27 cellular contexts compared by ENCODE assay signal in genomic region chr19:45244133-45244532, GRCh38. TPM values are rescaled to one million over a fixed set of nuclear protein-coding genes. Genes with fewer than 3 reads are reported as not detected.
DNase-seq lines count a peak whose midpoint lies in the region; ATAC-seq, FAIRE-seq and TF ChIP-seq lines count a peak whose summit lies in the region.
"Had no signal": no experiment of that assay in that cellular context is flagged by ENCODE, and none has a peak within 500 bp of the region (broad histone marks: within the 10 kb centered on the region; RNA-seq: fewer than 3 reads in every experiment).

No MANE protein-coding gene starts in this region.

- BruUV-seq in endothelial cell of umbilical vein (replicated peaks; lab: Mats Ljungman, UMichigan): no TSS peak

- DNase-seq in heart left ventricle (no peak), right atrium auricular region (ENCODE audit: low spot score) (no peak), endothelial cell of umbilical vein (ENCODE audit: low read depth, low spot score) (no peak), neural progenitor cell (ENCODE audit: low spot score) (no peak), erythroblast (lab: John Stamatoyannopoulos, UW) (no peak), GF-D8 (lab: John Stamatoyannopoulos, UW) (no peak), cerebellar nuclear complex (lab: John Stamatoyannopoulos, UW) (no peak)
- DNase-seq: CD4-positive, alpha-beta T cell; HFFc6; Kasumi-1; MG63; NCI-H1048; NCI-H1436 treated with DMSO at 0.1 percent for 48 hours; NCI-H2029; NCI-H345; NCI-H524 treated with DMSO at 0.1 percent for 48 hours; PC-3; RPMI8226; SHP77 treated with DMSO at 0.1 percent for 48 hours had no signal

- TF ChIP-seq CTCF in heart left ventricle (IDR thresholded peaks at IDR 0.05): no peak
- no peak for TF ChIP-seq CTCF in right atrium auricular region (IDR thresholded peaks at IDR 0.05)
- no peak for TF ChIP-seq CTCF in endothelial cell of umbilical vein (IDR thresholded peaks at IDR 0.05; ENCODE audit: extremely low read depth in 1 of 2, insufficient read depth in 1 of 2, low read depth in 1 of 2, low read length in 2 of 2)
- no peak for TF ChIP-seq CTCF in neural progenitor cell (IDR thresholded peaks at IDR 0.05)

- dilution Hi-C loops in endothelial cell of umbilical vein (cut with MboI; ENCODE audit: extremely low pct_ligation_motif_present, low sequenced_read_pairs): no loop called here

- POLR2A ChIA-PET in endothelial cell of umbilical vein (lab: Charles Lee): no interaction called here

- no peaks in the 10 kb centered on the region for H3K9me3 ChIP-seq in heart left ventricle
- no peaks in the 10 kb centered on the region for H3K9me3 ChIP-seq in right atrium auricular region
- no peaks in the 10 kb centered on the region for H3K9me3 ChIP-seq in endothelial cell of umbilical vein (replicated peaks; ENCODE audit: control insufficient read depth, insufficient read depth, low read length)
- no peaks in the 10 kb centered on the region for H3K9me3 ChIP-seq in neural progenitor cell (ENCODE audit: low read depth)
- H3K9me3 ChIP-seq: MG63 had no signal

- H3K36me3 Mint-ChIP-seq in neural progenitor cell: no peaks in the 10 kb centered on the region

- peaks cover 3% of the 10 kb centered on the region for H3F3A ChIP-seq in neural progenitor cell (ENCODE audit: low read depth)

- CTCF ChIA-PET in endothelial cell of umbilical vein (lab: Charles Lee): interaction anchor here (0.6 kb wide), 1 partner anchor 44 kb away, joined by 3 read pairs; no protein-coding TSS in a partner anchor

- no peaks in the 10 kb centered on the region for H3K79me2 ChIP-seq in endothelial cell of umbilical vein (ENCODE audit: control insufficient read depth, insufficient read depth, low read length)
- no peaks in the 10 kb centered on the region for H3K79me2 ChIP-seq in neural progenitor cell (ENCODE audit: low read depth)

- H2AFZ ChIP-seq in endothelial cell of umbilical vein (ENCODE audit: low read depth, low read length) (peak overlapping the region; percentile 26), neural progenitor cell (replicated peaks) (no peak overlapping the region)

- H3K9me3 Mint-ChIP-seq in neural progenitor cell: no peaks in the 10 kb centered on the region
- H3K9me3 Mint-ChIP-seq: CD4-positive, alpha-beta T cell; HFFc6 had no signal

- TF ChIP-seq POLR2A in heart left ventricle (IDR thresholded peaks at IDR 0.05) (no peak), endothelial cell of umbilical vein (IDR thresholded peaks at IDR 0.05; ENCODE audit: low read depth, low read length) (no peak), erythroblast (IDR thresholded peaks at IDR 0.05; ENCODE audit: low read length) (no peak)

- H3K4me1 ChIP-seq in heart left ventricle: peaks cover 0 to 28% (median 5%) of the 10 kb centered on the region in 12 donors
- H3K4me1 ChIP-seq in right atrium auricular region: peaks cover 0 to 16% of the 10 kb centered on the region in 2 donors
- peaks cover 29% of the 10 kb centered on the region for H3K4me1 ChIP-seq in endothelial cell of umbilical vein (ENCODE audit: control insufficient read depth, extremely low read depth, insufficient read depth, low read length)
- H3K4me1 ChIP-seq in neural progenitor cell: no peaks in the 10 kb centered on the region

- peak overlapping the region; percentile 1 for H3K4me3 Mint-ChIP-seq in neural progenitor cell
- H3K4me3 Mint-ChIP-seq: CD4-positive, alpha-beta T cell; HFFc6 had no signal

- FAIRE-seq in endothelial cell of umbilical vein (lab: Jason Lieb, UNC): no peak
- FAIRE-seq: GM12892, GM18507 had no signal

- peaks cover 17% of the 10 kb centered on the region for H3K4me1 Mint-ChIP-seq in neural progenitor cell

- H4K20me1 ChIP-seq in endothelial cell of umbilical vein (replicated peaks; ENCODE audit: control insufficient read depth, extremely low read depth, insufficient read depth, low read length): no peaks in the 10 kb centered on the region
- H4K20me1 ChIP-seq in neural progenitor cell (ENCODE audit: low read depth): no peaks in the 10 kb centered on the region

- H3K27me3 ChIP-seq in heart left ventricle (no peaks in the 10 kb centered on the region), right atrium auricular region (no peaks in the 10 kb centered on the region), endothelial cell of umbilical vein (ENCODE audit: control insufficient read depth in 2 of 2, insufficient read depth in 2 of 2, low read length in 2 of 2) (no peaks in the 10 kb centered on the region), neural progenitor cell (peaks cover 30% of the 10 kb centered on the region)
- H3K27me3 ChIP-seq: MG63 had no signal

- peaks cover 9% of the 10 kb centered on the region for H3K27me3 Mint-ChIP-seq in neural progenitor cell (ENCODE audit: insufficient read depth, low read depth)

- WGBS in heart left ventricle, 4 donors: 64 to 71% (median 67%) methylated on average over 7 of the region's 7 CpGs

- no peaks in the 10 kb centered on the region for H3K9me1 ChIP-seq in endothelial cell of umbilical vein (replicated peaks; ENCODE audit: control insufficient read depth, extremely low read depth, insufficient read depth, low read length)

- no peak overlapping the region for H3K27ac ChIP-seq in heart left ventricle
- H3K27ac ChIP-seq in right atrium auricular region: no peak overlapping the region
- H3K27ac ChIP-seq in endothelial cell of umbilical vein (ENCODE audit: insufficient read depth, low read depth, low read length): no peak overlapping the region
- no peak overlapping the region for H3K27ac ChIP-seq in neural progenitor cell
- H3K27ac ChIP-seq: 22Rv1 had no signal

- H3K36me3 ChIP-seq in heart left ventricle (no peaks in the 10 kb centered on the region), right atrium auricular region (no peaks in the 10 kb centered on the region), endothelial cell of umbilical vein (ENCODE audit: control insufficient read depth in 2 of 2, extremely low read depth in 1 of 2, insufficient read depth in 2 of 2, low read length in 2 of 2) (no peaks in the 10 kb centered on the region), neural progenitor cell (no peaks in the 10 kb centered on the region)
- H3K36me3 ChIP-seq: MG63 had no signal

- H3K4me3 ChIP-seq in heart left ventricle (peak overlapping the region in 7 of 12 donors; percentile 26 to 50 (median 42)), right atrium auricular region (no peak overlapping the region), endothelial cell of umbilical vein (replicated peaks in 1 of 3; ENCODE audit: insufficient read depth in 1 of 3, low read depth in 1 of 3, low read length in 3 of 3) (no peak overlapping the region), neural progenitor cell (no peak overlapping the region)
- H3K4me3 ChIP-seq: MG63 had no signal

- peak overlapping the region; percentile 3 for H3K27ac Mint-ChIP-seq in neural progenitor cell
- H3K27ac Mint-ChIP-seq: CD4-positive, alpha-beta T cell; HFFc6 had no signal

- intact Hi-C loops in heart left ventricle (cut with DNase I) (loop anchor here in 3 of 10 donors (2.0 to 10.0 kb wide), 3 partner anchors 43 to 139 kb away; no protein-coding TSS in a partner anchor), endothelial cell of umbilical vein (cut with micrococcal nuclease) (no loop called here)

- H3K9ac ChIP-seq in endothelial cell of umbilical vein (replicated peaks; ENCODE audit: extremely low read depth, insufficient read depth, low read length) (no peak overlapping the region), neural progenitor cell (no peak overlapping the region)

- no peak for ATAC-seq in heart left ventricle
- ATAC-seq in GM19467 (IDR thresholded peaks at IDR 0.05; ENCODE audit: unreplicated experiment): no peak
- ATAC-seq: PC-3, SK-N-SH treated with all-trans-retinoic acid at 6 μM for 48 hours had no signal

- H3K4me2 ChIP-seq in endothelial cell of umbilical vein (ENCODE audit: insufficient read depth, low read length): no peak overlapping the region
- no peak overlapping the region for H3K4me2 ChIP-seq in neural progenitor cell

TF ChIP-seq in endothelial cell of umbilical vein, 7 proteins besides CTCF, POLR2A, EP300 and RAD21 (continues in another document):
- TF ChIP-seq MAX (IDR thresholded peaks at IDR 0.05; ENCODE audit: insufficient read depth, insufficient read length) (no peak), MYC (IDR thresholded peaks at IDR 0.05; ENCODE audit: low read depth, low read length) (no peak), EZH2 (IDR thresholded peaks at IDR 0.05; ENCODE audit: borderline replicate concordance, low read depth, low read length, severe bottlenecking) (no peak), GATA2 (IDR thresholded peaks at IDR 0.05; ENCODE audit: insufficient read depth, insufficient read length, low read depth, low read length) (no peak)

RNA-seq across cellular contexts. Expression of gene EXOC3L2, which starts 1.1 kb away (rescaled TPM):
- total RNA-seq in heart left ventricle (1 to 10 TPM in 4 of 9 donors, under 1 TPM in 5; 0.32 to 2.5 (median 0.85) TPM), right atrium auricular region (1 to 10 TPM; 3.0 to 8.2 TPM), endothelial cell of umbilical vein (0.66 and 1.2 TPM in 2 replicates), neural progenitor cell (ENCODE audit: low replicate concordance) (0.06 TPM in 1 of 2 replicates, not detected in the other)
- polyA plus RNA-seq in heart left ventricle (1 to 10 TPM in 1 of 2 donors, under 1 TPM in 1; 0.88 to 1.3 TPM), endothelial cell of umbilical vein (1.7 and 1.8 TPM in 2 replicates)
- polyA plus RNA-seq in endothelial cell of umbilical vein (2011; cell fraction: cytosol; rRNA removed): 1.1 and 1.2 TPM in 2 replicates
- polyA plus RNA-seq in endothelial cell of umbilical vein (2011; cell fraction: nucleus; rRNA removed): 1.1 and 1.6 TPM in 2 replicates
- polyA plus RNA-seq in endothelial cell of umbilical vein (2012): 0.08 and 0.23 TPM in 2 replicates
- 0.62 and 1.00 TPM in 2 replicates for polyA minus RNA-seq in endothelial cell of umbilical vein
- polyA minus RNA-seq in endothelial cell of umbilical vein (2011; cell fraction: cytosol; rRNA and poly(A)+ RNA removed): not detected
- 0.43 TPM in 2 replicates for polyA minus RNA-seq in endothelial cell of umbilical vein (2011; cell fraction: nucleus; rRNA and poly(A)+ RNA removed)
- total RNA-seq: CD4-positive, alpha-beta T cell; H4; HT-29; PC-3 had no signal
- polyA plus RNA-seq: AG04450 had no signal

RNA-seq across cellular contexts. Expression of gene MARK4, which starts 6.9 kb away (rescaled TPM):
- total RNA-seq in heart left ventricle (10 to 100 TPM; 25.5 to 46.9 (median 32.8) TPM), right atrium auricular region (10 to 100 TPM; 18.2 to 24.1 TPM), endothelial cell of umbilical vein (50.0 and 51.6 TPM in 2 replicates), neural progenitor cell (ENCODE audit: low replicate concordance) (22.8 and 30.1 TPM in 2 replicates)
- polyA plus RNA-seq in heart left ventricle (10 to 100 TPM; 18.0 to 28.5 TPM), endothelial cell of umbilical vein (13.9 and 14.4 TPM in 2 replicates)
- 20.8 and 21.0 TPM in 2 replicates for polyA plus RNA-seq in endothelial cell of umbilical vein (2011; cell fraction: cytosol; rRNA removed)
- polyA plus RNA-seq in endothelial cell of umbilical vein (2011; cell fraction: nucleus; rRNA removed): 30.4 and 41.3 TPM in 2 replicates
- 45.3 and 54.7 TPM in 2 replicates for polyA plus RNA-seq in endothelial cell of umbilical vein (2012)
- 26.0 and 31.8 TPM in 2 replicates for polyA minus RNA-seq in endothelial cell of umbilical vein
- polyA minus RNA-seq in endothelial cell of umbilical vein (2011; cell fraction: cytosol; rRNA and poly(A)+ RNA removed): 3.9 TPM
- 17.4 and 27.3 TPM in 2 replicates for polyA minus RNA-seq in endothelial cell of umbilical vein (2011; cell fraction: nucleus; rRNA and poly(A)+ RNA removed)

Comparison
In these comparisons a context has a peak if more than half of its experiments do, and no peak if none do; other contexts are left out.
1. H3K4me3 ChIP-seq: peak in heart left ventricle (7 of 12); none in right atrium auricular region (0 of 2), endothelial cell of umbilical vein (0 of 3) and neural progenitor cell (single experiment).